Comparison of ENCODE assay signal across 8 cellular contexts in genomic region chr1:36224537-36225297, GRCh38. TPM values are rescaled to one million over a fixed set of nuclear protein-coding genes. Genes with fewer than 3 reads are reported as not detected.
DNase-seq lines count a peak whose midpoint lies in the region; ATAC-seq and TF ChIP-seq lines count a peak whose summit lies in the region.

No MANE protein-coding gene starts in this region.

- H3K18ac ChIP-seq in trophoblast cell (ENCODE audit: low read length) = peak overlapping the region; percentile 36

- H3K4me3 ChIP-seq in trophoblast cell (ENCODE audit: low read depth, low read length) = peak overlapping the region; percentile 81

- H3K14ac ChIP-seq in trophoblast cell (ENCODE audit: low read length) = peak overlapping the region; percentile 25

- peak overlapping the region; percentile 23 for H2BK12ac ChIP-seq in trophoblast cell (ENCODE audit: low read length)

- DNase-seq in ELR (ENCODE audit: low read depth) = peak; percentile 94
- peak; percentile 85 for DNase-seq in HPDE6-E6E7 (ENCODE audit: extremely low spot score)
- DNase-seq in NCI-H748 (lab: John Stamatoyannopoulos, UW; ENCODE audit: unreplicated experiment) = peak; percentile 79
- peak; percentile 77 for DNase-seq in glutamatergic neuron
- peak; percentile 80 to 91 for DNase-seq in trophoblast cell
- no peak for DNase-seq in activated gamma-delta T cell (lab: John Stamatoyannopoulos, UW)

- H3K79me1 ChIP-seq in trophoblast cell (ENCODE audit: low read length) = peaks cover 13% of the 10 kb centered on the region

- peak overlapping the region; percentile 76 for H4K91ac ChIP-seq in trophoblast cell (ENCODE audit: low read depth, low read length)

- peak overlapping the region; percentile 87 for H3K9ac ChIP-seq in trophoblast cell (ENCODE audit: low read length)

- H3K27me3 ChIP-seq in trophoblast cell (ENCODE audit: insufficient read depth, low read length) = no peaks in the 10 kb centered on the region

- H3K27ac ChIP-seq in trophoblast cell (ENCODE audit: low read depth, low read length) = peak overlapping the region; percentile 90

- H3K4me3 Mint-ChIP-seq in activated naive CD4-positive, alpha-beta T cell treated with anti-CD3 and anti-CD28 coated beads, Interleukin-2, amount 50 U/mL, for 24 hours = peak overlapping the region; percentile 92
- peak overlapping the region; percentile 99 for H3K4me3 Mint-ChIP-seq in glutamatergic neuron (ENCODE audit: unreplicated experiment)

- H2BK120ac ChIP-seq in trophoblast cell (ENCODE audit: insufficient read depth, low read length, poor library complexity) = peak overlapping the region; percentile 28

- H2AFZ ChIP-seq in trophoblast cell (ENCODE audit: insufficient read depth, low read length, poor library complexity) = peak overlapping the region; percentile 8

- peak overlapping the region; percentile 86 for H2BK5ac ChIP-seq in trophoblast cell (ENCODE audit: low read depth, low read length, poor library complexity)

- no CpG with 5 or more reads among the region's 29 CpGs for WGBS in trophoblast cell (ENCODE audit: extremely low coverage, insufficient coverage, insufficient read length)

- peaks cover 30% of the 10 kb centered on the region for H3K4me1 Mint-ChIP-seq in activated naive CD4-positive, alpha-beta T cell treated with anti-CD3 and anti-CD28 coated beads, Interleukin-2, amount 50 U/mL, for 24 hours
- H3K4me1 Mint-ChIP-seq in glutamatergic neuron (ENCODE audit: low read depth, unreplicated experiment) = peaks cover 24% of the 10 kb centered on the region

- no peaks in the 10 kb centered on the region for H3K9me3 Mint-ChIP-seq in activated naive CD4-positive, alpha-beta T cell treated with anti-CD3 and anti-CD28 coated beads, Interleukin-2, amount 50 U/mL, for 24 hours
- peaks cover 10% of the 10 kb centered on the region for H3K9me3 Mint-ChIP-seq in glutamatergic neuron (ENCODE audit: unreplicated experiment)

- H3K4ac ChIP-seq in trophoblast cell (ENCODE audit: low read depth, low read length) = peak overlapping the region; percentile 99

- peak overlapping the region; percentile 90 for H4K12ac ChIP-seq in trophoblast cell (ENCODE audit: low read depth, low read length)

- no peaks in the 10 kb centered on the region for H3K9me3 ChIP-seq in trophoblast cell (ENCODE audit: insufficient read depth, low read depth, low read length)

- peak overlapping the region; percentile 85 for H4K8ac ChIP-seq in trophoblast cell (ENCODE audit: low read depth, low read length)

- peaks cover 9% of the 10 kb centered on the region for H3K36me3 Mint-ChIP-seq in activated naive CD4-positive, alpha-beta T cell treated with anti-CD3 and anti-CD28 coated beads, Interleukin-2, amount 50 U/mL, for 24 hours
- no peaks in the 10 kb centered on the region for H3K36me3 Mint-ChIP-seq in glutamatergic neuron (ENCODE audit: unreplicated experiment)

- H3K4me1 ChIP-seq in trophoblast cell (ENCODE audit: control insufficient read depth in 1 of 2, insufficient read depth in 2 of 2, low read length in 2 of 2) = peaks cover 2 to 9% of the 10 kb centered on the region in 2 experiments

- peak; percentile 41 for ATAC-seq in GM21515 (IDR thresholded peaks at IDR 0.05; ENCODE audit: unreplicated experiment)

- peak overlapping the region; percentile 18 for H2AK5ac ChIP-seq in trophoblast cell (ENCODE audit: low read length)

- TF ChIP-seq CTCF in glutamatergic neuron (IDR thresholded peaks at IDR 0.05; ENCODE audit: partially characterized antibody, unreplicated experiment) = peak; percentile 79

- no peak overlapping the region for H3K23ac ChIP-seq in trophoblast cell (ENCODE audit: low read length)

- H3K27ac Mint-ChIP-seq in activated naive CD4-positive, alpha-beta T cell treated with anti-CD3 and anti-CD28 coated beads, Interleukin-2, amount 50 U/mL, for 24 hours = peak overlapping the region; percentile 97
- H3K27ac Mint-ChIP-seq in glutamatergic neuron (ENCODE audit: unreplicated experiment) = peak overlapping the region; percentile 99

- peaks cover 32% of the 10 kb centered on the region for H3K79me2 ChIP-seq in trophoblast cell (ENCODE audit: control insufficient read depth, insufficient read depth, low read length, poor library complexity)

- H3K36me3 ChIP-seq in trophoblast cell (ENCODE audit: control insufficient read depth in 1 of 2, insufficient read depth in 2 of 2, low read length in 2 of 2) = peaks cover 13 to 16% of the 10 kb centered on the region in 2 experiments

- H3K4me2 ChIP-seq in trophoblast cell (ENCODE audit: low read length) = peak overlapping the region; percentile 88

- no peaks in the 10 kb centered on the region for H3K27me3 Mint-ChIP-seq in activated naive CD4-positive, alpha-beta T cell treated with anti-CD3 and anti-CD28 coated beads, Interleukin-2, amount 50 U/mL, for 24 hours
- peaks cover 2% of the 10 kb centered on the region for H3K27me3 Mint-ChIP-seq in glutamatergic neuron (ENCODE audit: unreplicated experiment)

RNA-seq across cellular contexts. Expression of gene THRAP3, which starts 0.5 kb away (rescaled TPM):
- total RNA-seq in glutamatergic neuron (ENCODE audit: unreplicated experiment) = 119 TPM
- 95.1 and 102 TPM in 2 replicates for polyA plus RNA-seq in trophoblast cell (2013)
